Comparison of ENCODE assay signal across 1 cellular context in genomic region chr19:12550951-12551832, GRCh38.
TF ChIP-seq lines count a peak whose summit lies in the region.

TSS of gene ZNF564 (minus strand) at chr19:12551482. CDS start at chr19:12551332, 150 bp downstream.

TF ChIP-seq in K562, 482 proteins besides CTCF, POLR2A, EP300 and RAD21 (continued from another document and continues in another):
- peak; percentile 77 for TF ChIP-seq PRDM10 (IDR thresholded peaks at IDR 0.05; ENCODE audit: partially characterized antibody)
- 0 out of 2 replicates have a peak, but pooled peaks have one; percentile 33 for TF ChIP-seq FOXM1 (IDR thresholded peaks at IDR 0.05; ENCODE audit: low read depth)
- TF ChIP-seq FOXM1 (CRISPR knock-in tag; IDR thresholded peaks at IDR 0.05; ENCODE audit: low read depth), result 0 out of 2 replicates have a peak, but pooled peaks have one; percentile 82
- peak; percentile 66; the same call in 1 of the 2 replicates for TF ChIP-seq ZNF511 (CRISPR knock-in tag; IDR thresholded peaks at IDR 0.05)
- TF ChIP-seq ZNF449 (CRISPR knock-in tag; IDR thresholded peaks at IDR 0.05), result no peak
- TF ChIP-seq ZNF766 (CRISPR knock-in tag; conservative IDR thresholded peaks at IDR 0.05), result peak; percentile 46; the same call in 1 of the 2 replicates
- TF ChIP-seq CBFA2T3 (IDR thresholded peaks at IDR 0.05), result no peak; the same call in 1 of the 2 replicates
- peak; percentile 92 for TF ChIP-seq ZBTB7A (IDR thresholded peaks at IDR 0.05; ENCODE audit: borderline replicate concordance, control insufficient read depth, low read depth, low read length)
- TF ChIP-seq TCF3 (CRISPR knock-in tag; IDR thresholded peaks at IDR 0.05), result peak; percentile 40; the same call in 1 of the 2 replicates
- TF ChIP-seq FIP1L1 (IDR thresholded peaks at IDR 0.05; ENCODE audit: low read depth, low read length, poor library complexity, severe bottlenecking), result peak; percentile 68
- TF ChIP-seq ZNF830 (CRISPR knock-in tag; IDR thresholded peaks at IDR 0.05), result 0 out of 2 replicates have a peak, but pooled peaks have one; percentile 56
- TF ChIP-seq ETV6 (IDR thresholded peaks at IDR 0.05; ENCODE audit: borderline replicate concordance in 1 of 2, low read depth in 2 of 2, low read length in 1 of 2), result 0 out of 4 replicates have a peak, but pooled peaks of 1 of the 2 experiments have one; percentile 16
- TF ChIP-seq ETV6 (CRISPR knock-in tag; IDR thresholded peaks at IDR 0.05; ENCODE audit: borderline replicate concordance), result no peak
- peak; percentile 78 for TF ChIP-seq TAF1 (IDR thresholded peaks at IDR 0.05; ENCODE audit: control insufficient read depth, extremely low read depth, insufficient read depth, low read length, severe bottlenecking)
- TF ChIP-seq ZBTB33 (CRISPR knock-in tag; IDR thresholded peaks at IDR 0.05), result peak; percentile 7; the same call in 1 of the 2 replicates
- peak; percentile 20 for TF ChIP-seq L3MBTL2 (IDR thresholded peaks at IDR 0.05)
- TF ChIP-seq MTA3 (IDR thresholded peaks at IDR 0.05; ENCODE audit: borderline replicate concordance), result peak; percentile 79; the same call in 1 of the 2 replicates
- TF ChIP-seq ZNF133 (CRISPR knock-in tag; IDR thresholded peaks at IDR 0.05), result no peak
- TF ChIP-seq LEF1 (IDR thresholded peaks at IDR 0.05), result peak; percentile 50
- no peak for TF ChIP-seq PRPF4 (IDR thresholded peaks at IDR 0.05; ENCODE audit: insufficient read depth, low read depth, low read length, poor library complexity, severe bottlenecking)
- TF ChIP-seq ID3 (CRISPR knock-in tag; IDR thresholded peaks at IDR 0.05), result no peak
- no peak for TF ChIP-seq ID3 (tag; IDR thresholded peaks at IDR 0.05)
- no peak for TF ChIP-seq CREB5 (CRISPR knock-in tag; IDR thresholded peaks at IDR 0.05)
- TF ChIP-seq THAP12 (CRISPR knock-in tag; IDR thresholded peaks at IDR 0.05), result peak; percentile 85
- TF ChIP-seq MAZ (CRISPR knock-in tag; conservative IDR thresholded peaks at IDR 0.05 in 1 of 2, IDR thresholded peaks at IDR 0.05 in 1 of 2), result peak; percentile 70 to 73; a peak in 3 of 4 replicates
- TF ChIP-seq CTBP1 (IDR thresholded peaks at IDR 0.05; ENCODE audit: borderline replicate concordance), result peak; percentile 31; the same call in 1 of the 2 replicates
- no peak; the same call in 1 of the 2 replicates for TF ChIP-seq KDM2B (CRISPR knock-in tag; IDR thresholded peaks at IDR 0.05)
- TF ChIP-seq HMGN3 (IDR thresholded peaks at IDR 0.05; ENCODE audit: borderline replicate concordance, extremely low read depth, insufficient read length, low read depth, low read length), result peak; percentile 50
- peak; percentile 95 for TF ChIP-seq ZBTB40 (IDR thresholded peaks at IDR 0.05)
- TF ChIP-seq ZBTB40 (CRISPR knock-in tag; IDR thresholded peaks at IDR 0.05), result no peak
